ENCODE assay signal across 1 cellular context in genomic region chr19:6753178-6754031, GRCh38.
TF ChIP-seq lines count a peak whose summit lies in the region.

No MANE protein-coding gene starts in this region.

TF ChIP-seq in GM12878, 131 proteins besides CTCF, POLR2A, EP300 and RAD21 (continued from another document and continues in another):
- TF ChIP-seq, protein P1, sequence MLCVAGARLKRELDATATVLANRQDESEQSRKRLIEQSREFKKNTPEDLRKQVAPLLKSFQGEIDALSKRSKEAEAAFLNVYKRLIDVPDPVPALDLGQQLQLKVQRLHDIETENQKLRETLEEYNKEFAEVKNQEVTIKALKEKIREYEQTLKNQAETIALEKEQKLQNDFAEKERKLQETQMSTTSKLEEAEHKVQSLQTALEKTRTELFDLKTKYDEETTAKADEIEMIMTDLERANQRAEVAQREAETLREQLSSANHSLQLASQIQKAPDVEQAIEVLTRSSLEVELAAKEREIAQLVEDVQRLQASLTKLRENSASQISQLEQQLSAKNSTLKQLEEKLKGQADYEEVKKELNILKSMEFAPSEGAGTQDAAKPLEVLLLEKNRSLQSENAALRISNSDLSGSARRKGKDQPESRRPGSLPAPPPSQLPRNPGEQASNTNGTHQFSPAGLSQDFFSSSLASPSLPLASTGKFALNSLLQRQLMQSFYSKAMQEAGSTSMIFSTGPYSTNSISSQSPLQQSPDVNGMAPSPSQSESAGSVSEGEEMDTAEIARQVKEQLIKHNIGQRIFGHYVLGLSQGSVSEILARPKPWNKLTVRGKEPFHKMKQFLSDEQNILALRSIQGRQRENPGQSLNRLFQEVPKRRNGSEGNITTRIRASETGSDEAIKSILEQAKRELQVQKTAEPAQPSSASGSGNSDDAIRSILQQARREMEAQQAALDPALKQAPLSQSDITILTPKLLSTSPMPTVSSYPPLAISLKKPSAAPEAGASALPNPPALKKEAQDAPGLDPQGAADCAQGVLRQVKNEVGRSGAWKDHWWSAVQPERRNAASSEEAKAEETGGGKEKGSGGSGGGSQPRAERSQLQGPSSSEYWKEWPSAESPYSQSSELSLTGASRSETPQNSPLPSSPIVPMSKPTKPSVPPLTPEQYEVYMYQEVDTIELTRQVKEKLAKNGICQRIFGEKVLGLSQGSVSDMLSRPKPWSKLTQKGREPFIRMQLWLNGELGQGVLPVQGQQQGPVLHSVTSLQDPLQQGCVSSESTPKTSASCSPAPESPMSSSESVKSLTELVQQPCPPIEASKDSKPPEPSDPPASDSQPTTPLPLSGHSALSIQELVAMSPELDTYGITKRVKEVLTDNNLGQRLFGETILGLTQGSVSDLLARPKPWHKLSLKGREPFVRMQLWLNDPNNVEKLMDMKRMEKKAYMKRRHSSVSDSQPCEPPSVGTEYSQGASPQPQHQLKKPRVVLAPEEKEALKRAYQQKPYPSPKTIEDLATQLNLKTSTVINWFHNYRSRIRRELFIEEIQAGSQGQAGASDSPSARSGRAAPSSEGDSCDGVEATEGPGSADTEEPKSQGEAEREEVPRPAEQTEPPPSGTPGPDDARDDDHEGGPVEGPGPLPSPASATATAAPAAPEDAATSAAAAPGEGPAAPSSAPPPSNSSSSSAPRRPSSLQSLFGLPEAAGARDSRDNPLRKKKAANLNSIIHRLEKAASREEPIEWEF (IDR thresholded peaks at IDR 0.05; ENCODE audit: insufficient replicate concordance, low read depth, low read length), result no peak
- TF ChIP-seq YY1 (IDR thresholded peaks at IDR 0.05; ENCODE audit: low read depth, low read length), result no peak
- TF ChIP-seq, protein P2, sequence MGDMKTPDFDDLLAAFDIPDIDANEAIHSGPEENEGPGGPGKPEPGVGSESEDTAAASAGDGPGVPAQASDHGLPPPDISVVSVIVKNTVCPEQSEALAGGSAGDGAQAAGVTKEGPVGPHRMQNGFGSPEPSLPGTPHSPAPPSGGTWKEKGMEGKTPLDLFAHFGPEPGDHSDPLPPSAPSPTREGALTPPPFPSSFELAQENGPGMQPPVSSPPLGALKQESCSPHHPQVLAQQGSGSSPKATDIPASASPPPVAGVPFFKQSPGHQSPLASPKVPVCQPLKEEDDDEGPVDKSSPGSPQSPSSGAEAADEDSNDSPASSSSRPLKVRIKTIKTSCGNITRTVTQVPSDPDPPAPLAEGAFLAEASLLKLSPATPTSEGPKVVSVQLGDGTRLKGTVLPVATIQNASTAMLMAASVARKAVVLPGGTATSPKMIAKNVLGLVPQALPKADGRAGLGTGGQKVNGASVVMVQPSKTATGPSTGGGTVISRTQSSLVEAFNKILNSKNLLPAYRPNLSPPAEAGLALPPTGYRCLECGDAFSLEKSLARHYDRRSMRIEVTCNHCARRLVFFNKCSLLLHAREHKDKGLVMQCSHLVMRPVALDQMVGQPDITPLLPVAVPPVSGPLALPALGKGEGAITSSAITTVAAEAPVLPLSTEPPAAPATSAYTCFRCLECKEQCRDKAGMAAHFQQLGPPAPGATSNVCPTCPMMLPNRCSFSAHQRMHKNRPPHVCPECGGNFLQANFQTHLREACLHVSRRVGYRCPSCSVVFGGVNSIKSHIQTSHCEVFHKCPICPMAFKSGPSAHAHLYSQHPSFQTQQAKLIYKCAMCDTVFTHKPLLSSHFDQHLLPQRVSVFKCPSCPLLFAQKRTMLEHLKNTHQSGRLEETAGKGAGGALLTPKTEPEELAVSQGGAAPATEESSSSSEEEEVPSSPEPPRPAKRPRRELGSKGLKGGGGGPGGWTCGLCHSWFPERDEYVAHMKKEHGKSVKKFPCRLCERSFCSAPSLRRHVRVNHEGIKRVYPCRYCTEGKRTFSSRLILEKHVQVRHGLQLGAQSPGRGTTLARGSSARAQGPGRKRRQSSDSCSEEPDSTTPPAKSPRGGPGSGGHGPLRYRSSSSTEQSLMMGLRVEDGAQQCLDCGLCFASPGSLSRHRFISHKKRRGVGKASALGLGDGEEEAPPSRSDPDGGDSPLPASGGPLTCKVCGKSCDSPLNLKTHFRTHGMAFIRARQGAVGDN (IDR thresholded peaks at IDR 0.05), result peak; percentile 83
- no peak for TF ChIP-seq SUPT20H (IDR thresholded peaks at IDR 0.05; ENCODE audit: borderline replicate concordance, control insufficient read depth, low read depth, low read length)
- no peak for TF ChIP-seq CEBPB (IDR thresholded peaks at IDR 0.05; ENCODE audit: borderline replicate concordance in 1 of 2, low read depth in 2 of 2, low read length in 2 of 2)
- TF ChIP-seq PAX5 (IDR thresholded peaks at IDR 0.05; ENCODE audit: borderline replicate concordance, low read depth, low read length), result peak; percentile 35; the same call in 1 of the 2 replicates
- no peak for TF ChIP-seq POU2F2 (IDR thresholded peaks at IDR 0.05; ENCODE audit: borderline replicate concordance, low read depth, low read length)
- TF ChIP-seq BCL11A (IDR thresholded peaks at IDR 0.05; ENCODE audit: low read depth, low read length), result 0 out of 2 replicates have a peak, but pooled peaks have one; percentile 9
- no peak for TF ChIP-seq SMAD1 (IDR thresholded peaks at IDR 0.05; ENCODE audit: low read depth, partially characterized antibody)
- TF ChIP-seq BMI1 (IDR thresholded peaks at IDR 0.05; ENCODE audit: borderline replicate concordance), result no peak
- TF ChIP-seq MEF2B (IDR thresholded peaks at IDR 0.05; ENCODE audit: partially characterized antibody, poor library complexity, severe bottlenecking), result peak; percentile 55
- TF ChIP-seq STAT1 (conservative IDR thresholded peaks at IDR 0.05), result no peak
- TF ChIP-seq KDM1A (IDR thresholded peaks at IDR 0.05; ENCODE audit: borderline replicate concordance), result no peak
- TF ChIP-seq SREBF2 (IDR thresholded peaks at IDR 0.05; ENCODE audit: low read length), result no peak
- peak; percentile 76 for TF ChIP-seq NR2F1 (conservative IDR thresholded peaks at IDR 0.05)
- TF ChIP-seq ZZZ3 (IDR thresholded peaks at IDR 0.05; ENCODE audit: control insufficient read depth, insufficient read length, low read depth), result no peak
- no peak for TF ChIP-seq EGR1 (IDR thresholded peaks at IDR 0.05; ENCODE audit: borderline replicate concordance in 1 of 2, low read depth in 2 of 2, low read length in 2 of 2)
- TF ChIP-seq NFYA (IDR thresholded peaks at IDR 0.05; ENCODE audit: borderline replicate concordance, low read depth, low read length), result no peak
- TF ChIP-seq SRF (IDR thresholded peaks at IDR 0.05; ENCODE audit: low read depth in 2 of 2, low read length in 2 of 2), result no peak
- TF ChIP-seq, protein P3, sequence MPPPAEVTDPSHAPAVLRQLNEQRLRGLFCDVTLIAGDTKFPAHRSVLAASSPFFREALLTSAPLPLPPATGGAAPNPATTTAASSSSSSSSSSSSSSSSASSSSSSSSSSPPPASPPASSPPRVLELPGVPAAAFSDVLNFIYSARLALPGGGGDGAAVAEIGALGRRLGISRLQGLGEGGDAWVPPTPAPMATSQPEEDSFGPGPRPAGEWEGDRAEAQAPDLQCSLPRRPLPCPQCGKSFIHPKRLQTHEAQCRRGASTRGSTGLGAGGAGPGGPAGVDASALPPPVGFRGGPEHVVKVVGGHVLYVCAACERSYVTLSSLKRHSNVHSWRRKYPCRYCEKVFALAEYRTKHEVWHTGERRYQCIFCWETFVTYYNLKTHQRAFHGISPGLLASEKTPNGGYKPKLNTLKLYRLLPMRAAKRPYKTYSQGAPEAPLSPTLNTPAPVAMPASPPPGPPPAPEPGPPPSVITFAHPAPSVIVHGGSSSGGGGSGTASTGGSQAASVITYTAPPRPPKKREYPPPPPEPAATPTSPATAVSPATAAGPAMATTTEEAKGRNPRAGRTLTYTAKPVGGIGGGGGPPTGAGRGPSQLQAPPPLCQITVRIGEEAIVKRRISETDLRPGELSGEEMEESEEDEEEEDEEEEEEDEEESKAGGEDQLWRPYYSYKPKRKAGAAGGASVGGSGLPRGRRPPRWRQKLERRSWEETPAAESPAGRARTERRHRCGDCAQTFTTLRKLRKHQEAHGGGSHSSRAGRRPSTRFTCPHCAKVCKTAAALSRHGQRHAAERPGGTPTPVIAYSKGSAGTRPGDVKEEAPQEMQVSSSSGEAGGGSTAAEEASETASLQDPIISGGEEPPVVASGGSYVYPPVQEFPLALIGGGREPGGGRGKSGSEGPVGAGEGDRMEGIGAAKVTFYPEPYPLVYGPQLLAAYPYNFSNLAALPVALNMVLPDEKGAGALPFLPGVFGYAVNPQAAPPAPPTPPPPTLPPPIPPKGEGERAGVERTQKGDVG (CRISPR knock-in tag; IDR thresholded peaks at IDR 0.05), result no peak
- no peak for TF ChIP-seq MLLT1 (IDR thresholded peaks at IDR 0.05)
- no peak for TF ChIP-seq JUNB (IDR thresholded peaks at IDR 0.05)
- no peak for TF ChIP-seq RELA (IDR thresholded peaks at IDR 0.05; ENCODE audit: borderline replicate concordance, partially characterized antibody)
- no peak for TF ChIP-seq ATF2 (IDR thresholded peaks at IDR 0.05; ENCODE audit: low read length)
- TF ChIP-seq, protein P4, sequence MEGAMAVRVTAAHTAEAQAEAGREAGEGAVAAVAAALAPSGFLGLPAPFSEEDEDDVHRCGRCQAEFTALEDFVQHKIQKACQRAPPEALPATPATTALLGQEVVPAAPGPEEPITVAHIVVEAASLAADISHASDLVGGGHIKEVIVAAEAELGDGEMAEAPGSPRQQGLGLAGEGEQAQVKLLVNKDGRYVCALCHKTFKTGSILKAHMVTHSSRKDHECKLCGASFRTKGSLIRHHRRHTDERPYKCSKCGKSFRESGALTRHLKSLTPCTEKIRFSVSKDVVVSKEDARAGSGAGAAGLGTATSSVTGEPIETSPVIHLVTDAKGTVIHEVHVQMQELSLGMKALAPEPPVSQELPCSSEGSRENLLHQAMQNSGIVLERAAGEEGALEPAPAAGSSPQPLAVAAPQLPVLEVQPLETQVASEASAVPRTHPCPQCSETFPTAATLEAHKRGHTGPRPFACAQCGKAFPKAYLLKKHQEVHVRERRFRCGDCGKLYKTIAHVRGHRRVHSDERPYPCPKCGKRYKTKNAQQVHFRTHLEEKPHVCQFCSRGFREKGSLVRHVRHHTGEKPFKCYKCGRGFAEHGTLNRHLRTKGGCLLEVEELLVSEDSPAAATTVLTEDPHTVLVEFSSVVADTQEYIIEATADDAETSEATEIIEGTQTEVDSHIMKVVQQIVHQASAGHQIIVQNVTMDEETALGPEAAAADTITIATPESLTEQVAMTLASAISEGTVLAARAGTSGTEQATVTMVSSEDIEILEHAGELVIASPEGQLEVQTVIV (IDR thresholded peaks at IDR 0.05; ENCODE audit: borderline replicate concordance, partially characterized antibody), result no peak
- TF ChIP-seq NKRF (conservative IDR thresholded peaks at IDR 0.05), result peak; percentile 66
- TF ChIP-seq POLR2AphosphoS2 (IDR thresholded peaks at IDR 0.05; ENCODE audit: low read depth, low read length), result no peak; the same call in 1 of the 2 replicates
- peak; percentile 93 for TF ChIP-seq HDGF (IDR thresholded peaks at IDR 0.05)
- no peak for TF ChIP-seq HDAC6 (IDR thresholded peaks at IDR 0.05; ENCODE audit: unreplicated experiment)
- TF ChIP-seq RB1 (IDR thresholded peaks at IDR 0.05; ENCODE audit: borderline replicate concordance), result no peak
- no peak for TF ChIP-seq SREBF1 (IDR thresholded peaks at IDR 0.05; ENCODE audit: low read length)
- no peak for TF ChIP-seq ASH2L (IDR thresholded peaks at IDR 0.05; ENCODE audit: borderline replicate concordance, low read depth)
- TF ChIP-seq MYB (IDR thresholded peaks at IDR 0.05; ENCODE audit: borderline replicate concordance, low read depth, low read length), result no peak
- TF ChIP-seq HDAC2 (IDR thresholded peaks at IDR 0.05), result no peak
- TF ChIP-seq TARDBP (IDR thresholded peaks at IDR 0.05; ENCODE audit: borderline replicate concordance), result no peak
- TF ChIP-seq NBN (IDR thresholded peaks at IDR 0.05), result no peak; the same call in 1 of the 2 replicates
- 0 out of 2 replicates have a peak, but pooled peaks have one; percentile 61 for TF ChIP-seq CHD2 (IDR thresholded peaks at IDR 0.05; ENCODE audit: borderline replicate concordance, low read depth, low read length)
- TF ChIP-seq MYC (IDR thresholded peaks at IDR 0.05; ENCODE audit: insufficient read depth, insufficient read length, insufficient replicate concordance, low read length, severe bottlenecking), result peak; percentile 63
- TF ChIP-seq, protein P5, sequence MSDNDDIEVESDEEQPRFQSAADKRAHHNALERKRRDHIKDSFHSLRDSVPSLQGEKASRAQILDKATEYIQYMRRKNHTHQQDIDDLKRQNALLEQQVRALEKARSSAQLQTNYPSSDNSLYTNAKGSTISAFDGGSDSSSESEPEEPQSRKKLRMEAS (IDR thresholded peaks at IDR 0.05; ENCODE audit: low read depth, low read length), result peak; percentile 85; the same call in 1 of the 2 replicates
